34 cellular contexts compared by ENCODE assay signal in the genomic region with DNA sequence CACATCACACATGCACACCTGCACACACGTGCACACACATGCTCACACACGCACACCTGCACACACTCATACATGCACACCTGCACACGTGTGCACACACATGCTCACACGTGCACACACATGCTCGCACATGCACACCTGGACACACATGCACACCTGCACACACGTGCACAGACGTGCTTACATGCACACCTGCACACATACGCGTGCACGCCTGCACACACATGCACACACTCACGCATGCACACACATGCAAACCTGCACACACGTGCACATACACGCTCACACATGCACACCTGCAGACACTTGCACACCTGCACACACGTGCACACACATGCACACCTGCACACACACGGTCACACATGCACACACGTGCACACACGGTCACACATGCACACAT. TPM values are rescaled to one million over a fixed set of nuclear protein-coding genes. Genes with fewer than 3 reads are reported as not detected.
"Had no signal": no experiment of that assay in that cellular context is flagged by ENCODE, and none has a peak within 500 bp of the region (broad histone marks: within the 10 kb centered on the region; RNA-seq: fewer than 3 reads in every experiment).

No MANE protein-coding gene starts in this region.

- DNase-seq: activated CD4-positive, alpha-beta memory T cell treated with anti-CD3 and anti-CD28 coated beads for 36 hours; activated CD4-positive, alpha-beta T cell treated with anti-CD3 and anti-CD28 coated beads, Interleukin-2, amount 10 ng/mL, durations not matched to agents 7 days and 5 days; activated CD4-positive, CD25-positive, alpha-beta regulatory T cell; activated CD8-positive, alpha-beta memory T cell treated with anti-CD3 and anti-CD28 coated beads for 24 hours; activated effector memory CD4-positive, alpha-beta T cell treated with anti-CD3 and anti-CD28 coated beads, Interleukin-2, amount 50 U/mL, for 16 hours; activated naive CD4-positive, alpha-beta T cell treated with Interleukin-2 at 50 U/mL for 16 hours; activated naive CD8-positive, alpha-beta T cell treated with anti-CD3 and anti-CD28 coated beads, Interleukin-2, amount 50 U/mL, for 24 hours; activated T-cell treated with anti-CD3 and anti-CD28 coated beads, Interleukin-2, amount 50 U/mL, for 4 hours; amniotic stem cell; body of pancreas; KBM-7; NCI-H1048; NCI-H146; NCI-H1930; NCI-H2107; NCI-H2171 treated with DMSO at 0.1 percent for 48 hours; NCI-H226; NCI-H510A; NCI-H526 treated with DMSO at 0.1 percent for 48 hours; NCI-H82; OCI-M1; Right ventricle myocardium superior; RPMI8226; SK-N-SH; T-helper 1 cell had no signal

- H3K36me3 ChIP-seq: ascending aorta, SJCRH30 had no signal

- ATAC-seq: activated naive CD4-positive, alpha-beta T cell treated with anti-CD3 and anti-CD28 coated beads, Interleukin-2, amount 50 U/mL, for 72 hours; activated naive CD8-positive, alpha-beta T cell treated with anti-CD3 and anti-CD28 coated beads, Interleukin-2, amount 50 U/mL, for 24 hours; activated T-cell treated with anti-CD3 and anti-CD28 coated beads, Interleukin-2, amount 50 U/mL, for 4 hours; body of pancreas; Panc1 had no signal

- H3K27ac ChIP-seq: ascending aorta, body of pancreas, SJCRH30, VCaP had no signal

- H3K4me1 ChIP-seq: ascending aorta, body of pancreas, SJCRH30 had no signal

- H3K9ac ChIP-seq: SK-N-SH had no signal

- H3K9me3 ChIP-seq: ascending aorta, body of pancreas, SJCRH30, SK-N-SH had no signal

- H3K27me3 ChIP-seq: ascending aorta had no signal

- H3K4me2 ChIP-seq: SK-N-SH had no signal

- H3K4me3 ChIP-seq: ascending aorta, body of pancreas, SJCRH30 had no signal

RNA-seq across cellular contexts. Expression of gene CFAP74, which starts 32.6 kb away (rescaled TPM):
- total RNA-seq: activated CD4-positive, alpha-beta memory T cell treated with anti-CD3 and anti-CD28 coated beads for 36 hours; activated CD4-positive, alpha-beta T cell treated with anti-CD3 and anti-CD28 coated beads, Interleukin-2, amount 10 ng/mL, durations not matched to agents 7 days and 5 days; activated naive CD4-positive, alpha-beta T cell treated with anti-CD3 and anti-CD28 coated beads, Interleukin-2, amount 50 U/mL, for 72 hours; activated T-cell treated with anti-CD3 and anti-CD28 coated beads, Interleukin-2, amount 50 U/mL, for 4 hours; ascending aorta; bronchial epithelial cell; LHCN-M2; M059J; Right ventricle myocardium superior; SJCRH30; T-helper 2 cell treated with Interferon-gamma antibody and Interleukin-4, amounts not matched to agents 100 ng/mL and 5 ng/mL, for 36 hours had no signal
- polyA plus RNA-seq: SK-N-SH had no signal

RNA-seq across cellular contexts. Expression of gene GABRD, which starts 48.1 kb away (rescaled TPM):
- total RNA-seq: activated CD4-positive, alpha-beta memory T cell treated with anti-CD3 and anti-CD28 coated beads for 36 hours; activated CD4-positive, alpha-beta T cell treated with anti-CD3 and anti-CD28 coated beads, Interleukin-2, amount 10 ng/mL, durations not matched to agents 7 days and 5 days; activated naive CD4-positive, alpha-beta T cell treated with anti-CD3 and anti-CD28 coated beads, Interleukin-2, amount 50 U/mL, for 72 hours; activated T-cell treated with anti-CD3 and anti-CD28 coated beads, Interleukin-2, amount 50 U/mL, for 4 hours; ascending aorta; body of pancreas; bronchial epithelial cell; LHCN-M2; M059J; SJCRH30; T-helper 2 cell treated with Interferon-gamma antibody and Interleukin-4, amounts not matched to agents 100 ng/mL and 5 ng/mL, for 36 hours had no signal

RNA-seq across cellular contexts. Expression of gene TMEM52, which starts 51.9 kb away (rescaled TPM):
- total RNA-seq: activated CD4-positive, alpha-beta T cell treated with anti-CD3 and anti-CD28 coated beads, Interleukin-2, amount 10 ng/mL, durations not matched to agents 7 days and 5 days; ascending aorta; M059J; T-helper 2 cell treated with Interferon-gamma antibody and Interleukin-4, amounts not matched to agents 100 ng/mL and 5 ng/mL, for 36 hours had no signal

RNA-seq across cellular contexts. Expression of gene CALML6, which starts 56.0 kb away (rescaled TPM):
- total RNA-seq: ascending aorta, M059J, Right ventricle myocardium superior had no signal
